ENCODE assay signal across 8 cellular contexts in genomic region chr1:46615735-46616134, GRCh38. TPM values are rescaled to one million over a fixed set of nuclear protein-coding genes. Genes with fewer than 3 reads are reported as not detected.
DNase-seq lines count a peak whose midpoint lies in the region; ATAC-seq and TF ChIP-seq lines count a peak whose summit lies in the region.

No MANE protein-coding gene starts in this region.

- DNase-seq in HCT116 (ENCODE audit: low read depth, low spot score): no peak
- no peak for DNase-seq in WTC11 (ENCODE audit: low spot score)
- no peak for DNase-seq in right atrium auricular region (ENCODE audit: low spot score)
- peak; percentile 26 for DNase-seq in stimulated activated naive CD8-positive, alpha-beta T cell treated with anti-CD3 and anti-CD28 coated beads, Interleukin-15, Interleukin-2, amounts not matched to agents 100 U/mL and 50 U/mL, for 24 hours
- DNase-seq in dedifferentiated amniotic fluid mesenchymal stem cell (ENCODE audit: extremely low spot score): no peak
- no peak for DNase-seq in SKM-1 (lab: John Stamatoyannopoulos, UW; ENCODE audit: unreplicated experiment)
- no peak for DNase-seq in COR-L47 (lab: John Stamatoyannopoulos, UW)

- no peaks in the 10 kb centered on the region for H3K27me3 ChIP-seq in HCT116 (ENCODE audit: insufficient read depth, low read length)
- no peaks in the 10 kb centered on the region for H3K27me3 ChIP-seq in right atrium auricular region

- intact Hi-C loops in HCT116 (cut with micrococcal nuclease): no loop called here

- POLR2A ChIA-PET in HCT116 (lab: Charles Lee) (interaction anchor here (1.1 to 2.1 kb wide), 3 partner anchors 12 to 104 kb away, joined by 3 to 14 read pairs (median 11); partner anchors contain the start of genes EFCAB14 and MKNK1), WTC11 (lab: Charles Lee) (interaction anchor here (1.8 kb wide), 1 partner anchor 11 kb away, joined by 13 read pairs; the partner anchor contains the start of gene MKNK1)

- H3K9me2 ChIP-seq in HCT116 (ENCODE audit: insufficient read depth): no peaks in the 10 kb centered on the region

- peaks cover 30% of the 10 kb centered on the region for H3K27me3 Mint-ChIP-seq in WTC11 (ENCODE audit: low read depth)

- H4K20me1 ChIP-seq in HCT116 (ENCODE audit: insufficient read depth): no peaks in the 10 kb centered on the region

- RAD21 ChIA-PET in HCT116 (lab: Charles Lee; ENCODE audit: low non-redundant PET in 1 of 2, low total read pairs in 2 of 2, uncharacterized antibody in 2 of 2, unreplicated experiment in 2 of 2): no interaction called here

- no peaks in the 10 kb centered on the region for H3K9me3 Mint-ChIP-seq in WTC11

- TF ChIP-seq CTCF in HCT116 (IDR thresholded peaks at IDR 0.05 in 2 of 3, conservative IDR thresholded peaks at IDR 0.05 in 1 of 3; ENCODE audit: borderline replicate concordance in 1 of 3, insufficient read depth in 1 of 3, low read depth in 2 of 3, low read length in 2 of 3): no peak
- no peak for TF ChIP-seq CTCF in WTC11 (IDR thresholded peaks at IDR 0.05)
- no peak for TF ChIP-seq CTCF in right atrium auricular region (IDR thresholded peaks at IDR 0.05)

- CTCF ChIA-PET in HCT116 (lab: Charles Lee) (no interaction called here), WTC11 (lab: Charles Lee) (interaction anchor here (0.7 to 3.6 kb wide), 8 partner anchors 10 to 173 kb away, joined by 3 to 33 read pairs (median 10); partner anchors contain the start of gene MKNK1)

- no peaks in the 10 kb centered on the region for H3K36me3 ChIP-seq in HCT116 (ENCODE audit: control insufficient read depth in 1 of 2, insufficient read depth in 2 of 2, low read length in 2 of 2)
- peaks cover 7% of the 10 kb centered on the region for H3K36me3 ChIP-seq in right atrium auricular region

- H3K9me3 ChIP-seq in HCT116 (ENCODE audit: control insufficient read depth in 1 of 2, insufficient read depth in 1 of 2, low read depth in 1 of 2, low read length in 2 of 2) (no peaks in the 10 kb centered on the region), right atrium auricular region (no peaks in the 10 kb centered on the region)

- ATAC-seq in HCT116: no peak
- no peak for ATAC-seq in WTC11
- ATAC-seq in stimulated activated naive CD8-positive, alpha-beta T cell treated with anti-CD3 and anti-CD28 coated beads, Interleukin-15, Interleukin-2, amounts not matched to agents 100 U/mL and 50 U/mL, for 24 hours: no peak
- ATAC-seq in GM19035 (IDR thresholded peaks at IDR 0.05; ENCODE audit: unreplicated experiment): no peak

- H3K79me2 ChIP-seq in HCT116 (ENCODE audit: insufficient read depth, low read length): no peaks in the 10 kb centered on the region

- peak overlapping the region; percentile 86 for H3K4me3 Mint-ChIP-seq in WTC11

- H3K4me2 ChIP-seq in HCT116 (ENCODE audit: low read length): peak overlapping the region; percentile 96

- H2AFZ ChIP-seq in HCT116 (ENCODE audit: low read depth, low read length, poor library complexity, severe bottlenecking): peak overlapping the region; percentile 45

- no peak for TF ChIP-seq POLR2A in HCT116 (IDR thresholded peaks at IDR 0.05; ENCODE audit: borderline replicate concordance, extremely low read depth, insufficient read depth, insufficient read length)

- H3K27ac ChIP-seq in HCT116 (ENCODE audit: low read depth, low read length) (no peak overlapping the region), right atrium auricular region (peak overlapping the region; percentile 90 to 96)

- H3K4me1 Mint-ChIP-seq in WTC11: peaks cover 57% of the 10 kb centered on the region

- H3K4me1 ChIP-seq in HCT116 (ENCODE audit: control insufficient read depth in 1 of 2, insufficient read depth in 2 of 2, low read length in 2 of 2): peaks cover 13 to 51% of the 10 kb centered on the region in 2 experiments; a peak in 3 of 4 replicates
- H3K4me1 ChIP-seq in right atrium auricular region: peaks cover 0 to 58% of the 10 kb centered on the region in 2 donors

- H3K9ac ChIP-seq in HCT116 (ENCODE audit: low read length): peak overlapping the region; percentile 64

- H3K4me3 ChIP-seq in HCT116 (replicated peaks in 1 of 2; ENCODE audit: low read depth in 1 of 2, low read length in 2 of 2) (peak overlapping the region; percentile 63 to 73), right atrium auricular region (peak overlapping the region; percentile 77 to 93)

- no TSS peak for BruUV-seq in HCT116 (replicated peaks; lab: Mats Ljungman, UMichigan)

- no peak overlapping the region for H3K27ac Mint-ChIP-seq in WTC11

- H3K36me3 Mint-ChIP-seq in WTC11: no peaks in the 10 kb centered on the region

- no peak for TF ChIP-seq RAD21 in HCT116 (IDR thresholded peaks at IDR 0.05; ENCODE audit: low read depth)

TF ChIP-seq in HCT116, 20 proteins besides CTCF, POLR2A, EP300 and RAD21:
- TF ChIP-seq ZFX (IDR thresholded peaks at IDR 0.05) (no peak), TCF7L2 (IDR thresholded peaks at IDR 0.05; ENCODE audit: borderline replicate concordance, extremely low read depth, insufficient read depth, insufficient read length) (no peak), POLR2AphosphoS5 (IDR thresholded peaks at IDR 0.05; ENCODE audit: low read depth, low read length) (no peak), SIN3A (IDR thresholded peaks at IDR 0.05; ENCODE audit: low read depth) (no peak), JUND (IDR thresholded peaks at IDR 0.05) (no peak), SP1 (IDR thresholded peaks at IDR 0.05; ENCODE audit: low read depth) (no peak)

TF ChIP-seq in WTC11, 78 proteins besides CTCF, POLR2A, EP300 and RAD21:
- TF ChIP-seq CDX4 (CRISPR knock-in tag; IDR thresholded peaks at IDR 0.05; ENCODE audit: borderline replicate concordance) (no peak), CREM (CRISPR knock-in tag; IDR thresholded peaks at IDR 0.05) (no peak), SP1 (CRISPR knock-in tag; conservative IDR thresholded peaks at IDR 0.05) (no peak)

RNA-seq across cellular contexts. Expression of gene MOB3C, which starts 0.9 kb away (rescaled TPM):
- total RNA-seq in HCT116 (2021; ENCODE audit: unreplicated experiment) (5.5 TPM), WTC11 (2021) (3.1 to 4.0 TPM (median 3.4 TPM) in 3 replicates), right atrium auricular region (10 to 100 TPM in 1 of 2 donors, 1 to 10 TPM in 1; 7.9 to 14.5 TPM)
- polyA plus RNA-seq in HCT116 (2012): 4.3 and 5.4 TPM in 2 replicates

RNA-seq across cellular contexts. Expression of gene MKNK1, which starts 11.7 kb away (rescaled TPM):
- 30.9 TPM for total RNA-seq in HCT116 (2021; ENCODE audit: unreplicated experiment)
- polyA plus RNA-seq in HCT116 (2012): 27.0 and 27.9 TPM in 2 replicates
- total RNA-seq in WTC11 (2021): 17.5 to 18.6 TPM (median 18.0 TPM) in 3 replicates
- 10 to 100 TPM; 22.1 to 25.0 TPM for total RNA-seq in right atrium auricular region

RNA-seq across cellular contexts. Expression of gene ATPAF1, which starts 52.4 kb away (rescaled TPM):
- total RNA-seq in HCT116 (2021; ENCODE audit: unreplicated experiment) (35.5 TPM), WTC11 (2021) (35.7 to 45.5 TPM (median 44.5 TPM) in 3 replicates), right atrium auricular region (100 to 1,000 TPM; 113 to 201 TPM)
- polyA plus RNA-seq in HCT116 (2012): 23.1 and 35.9 TPM in 2 replicates

RNA-seq across cellular contexts. Expression of gene TEX38, which starts 55.9 kb away (rescaled TPM):
- total RNA-seq in HCT116 (2021; ENCODE audit: unreplicated experiment) (0.47 TPM), WTC11 (2021) (0.17 to 0.21 TPM (median 0.18 TPM) in 3 replicates), right atrium auricular region (not detected)
- 0.10 TPM in 1 of 2 replicates, not detected in the other for polyA plus RNA-seq in HCT116 (2012)
